22 cellular contexts compared by ENCODE assay signal in the genomic region with DNA sequence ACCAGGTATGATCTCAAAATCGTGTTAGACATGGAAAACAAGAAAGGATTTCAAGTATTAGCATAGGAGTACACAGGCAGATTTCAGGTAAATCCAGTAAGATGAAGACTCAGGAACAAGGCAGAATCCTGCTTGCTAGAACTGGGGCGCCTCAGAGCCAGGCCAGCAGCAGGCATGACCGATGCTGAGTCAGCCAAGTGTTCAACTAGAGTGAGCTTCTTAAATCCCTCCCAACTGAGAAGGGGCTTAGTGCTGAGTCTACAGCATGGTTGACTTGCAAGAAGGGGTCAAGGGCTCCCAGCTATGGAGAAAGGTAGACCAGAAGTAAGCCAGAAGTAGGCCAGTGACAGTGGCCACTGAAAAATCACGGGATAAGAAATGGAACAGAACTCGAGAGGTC. TPM values are rescaled to one million over a fixed set of nuclear protein-coding genes. Genes with fewer than 3 reads are reported as not detected.
DNase-seq lines count a peak whose midpoint lies in the region; ATAC-seq and TF ChIP-seq lines count a peak whose summit lies in the region.
"Had no signal": no experiment of that assay in that cellular context is flagged by ENCODE, and none has a peak within 500 bp of the region (broad histone marks: within the 10 kb centered on the region; RNA-seq: fewer than 3 reads in every experiment).

No MANE protein-coding gene starts in this region.

- TF ChIP-seq CTCF in thyroid gland (IDR thresholded peaks at IDR 0.05), result no peak
- TF ChIP-seq CTCF in prostate gland (IDR thresholded peaks at IDR 0.05), result no peak

- H3K27ac ChIP-seq in thyroid gland, result peak overlapping the region; percentile 25 to 78 (median 62)
- no peak overlapping the region for H3K27ac ChIP-seq in prostate gland
- H3K27ac ChIP-seq: body of pancreas, pancreas, sigmoid colon, tibial artery, VCaP had no signal

- intact Hi-C loops in thyroid gland (cut with DNase I) (no loop called here), prostate gland (cut with DNase I) (no loop called here)

- WGBS in thyroid gland, 2 donors, result 63 to 72% methylated on average over 5 of the region's 5 CpGs
- WGBS in prostate gland, result 90% methylated on average over 5 of the region's 5 CpGs

- peaks cover 96% of the 10 kb centered on the region for H3K4me1 Mint-ChIP-seq in activated naive CD4-positive, alpha-beta T cell treated with anti-CD3 and anti-CD28 coated beads, Interleukin-2, amount 50 U/mL, for 24 hours
- peaks cover 98% of the 10 kb centered on the region for H3K4me1 Mint-ChIP-seq in activated T-cell treated with anti-CD3 and anti-CD28 coated beads, Interleukin-2, amount 50 U/mL, for 72 hours (ENCODE audit: low read depth)
- H3K4me1 Mint-ChIP-seq in effector memory CD8-positive, alpha-beta T cell (ENCODE audit: low read depth in 2 of 2), result peaks cover 81 to 92% of the 10 kb centered on the region in 2 donors

- H3K4me3 Mint-ChIP-seq in activated naive CD4-positive, alpha-beta T cell treated with anti-CD3 and anti-CD28 coated beads, Interleukin-2, amount 50 U/mL, for 24 hours, result peak overlapping the region; percentile 58
- peak overlapping the region; percentile 80 to 92 for H3K4me3 Mint-ChIP-seq in activated T-cell treated with anti-CD3 and anti-CD28 coated beads, Interleukin-2, amount 50 U/mL, for 72 hours
- peak overlapping the region in 1 of 2 donors; percentile 89 for H3K4me3 Mint-ChIP-seq in effector memory CD8-positive, alpha-beta T cell
- H3K4me3 Mint-ChIP-seq: memory B cell; stimulated activated memory B cell treated with anti-CD40 and anti-IgM and Interleukin-4, amounts not matched to agents 10 μg/mL and 1 μg/mL and 100 μg/mL, for 72 hours had no signal

- no peak for DNase-seq in activated naive CD4-positive, alpha-beta T cell treated with Interleukin-2 at 50 U/mL for 16 hours
- no peak for DNase-seq in activated T-cell treated with anti-CD3 and anti-CD28 coated beads, Interleukin-2, amount 50 U/mL, for 72 hours
- no peak for DNase-seq in effector memory CD8-positive, alpha-beta T cell
- DNase-seq in thyroid gland, result peak; percentile 63 to 67
- DNase-seq in prostate gland (ENCODE audit: low spot score), result no peak
- DNase-seq in NOMO-1 treated with dmso at 0.1 percent for 144 hours (lab: John Stamatoyannopoulos, UW; ENCODE audit: unreplicated experiment), result no peak
- DNase-seq: activated gamma-delta T cell, body of pancreas, left cardiac atrium, MV-4-11, NCI-H1930, pancreas, PC-3, sigmoid colon, T-helper 1 cell, tibial artery had no signal

- no peak for ATAC-seq in activated T-cell treated with anti-CD3 and anti-CD28 coated beads, Interleukin-2, amount 50 U/mL, for 72 hours (replicated peaks in 1 of 2)
- no peak for ATAC-seq in effector memory CD8-positive, alpha-beta T cell (replicated peaks)
- no peak for ATAC-seq in HG03520 (IDR thresholded peaks at IDR 0.05; ENCODE audit: unreplicated experiment)
- ATAC-seq: body of pancreas; left cardiac atrium; pancreas; PC-3; stimulated activated memory B cell treated with anti-CD40 and anti-IgM and Interleukin-4, amounts not matched to agents 10 μg/mL and 1 μg/mL and 100 μg/mL, for 72 hours had no signal

- H3K27me3 ChIP-seq in thyroid gland (no peaks in the 10 kb centered on the region), prostate gland (replicated peaks; ENCODE audit: insufficient read depth) (no peaks in the 10 kb centered on the region)
- H3K27me3 ChIP-seq: body of pancreas, pancreas had no signal

- peaks cover 49 to 55% of the 10 kb centered on the region in 2 donors for H3K4me1 ChIP-seq in thyroid gland
- no peaks in the 10 kb centered on the region for H3K4me1 ChIP-seq in prostate gland (replicated peaks)
- H3K4me1 ChIP-seq: pancreas, sigmoid colon had no signal

- no peak overlapping the region for H3K4me3 ChIP-seq in thyroid gland (replicated peaks in 1 of 3)
- no peak overlapping the region for H3K4me3 ChIP-seq in prostate gland
- H3K4me3 ChIP-seq: body of pancreas, pancreas, sigmoid colon, tibial artery had no signal

- H3K9me3 ChIP-seq in thyroid gland, result no peaks in the 10 kb centered on the region
- no peaks in the 10 kb centered on the region for H3K9me3 ChIP-seq in prostate gland
- H3K9me3 ChIP-seq: body of pancreas, pancreas, sigmoid colon, tibial artery had no signal

- H3K27ac Mint-ChIP-seq in activated naive CD4-positive, alpha-beta T cell treated with anti-CD3 and anti-CD28 coated beads, Interleukin-2, amount 50 U/mL, for 24 hours, result peak overlapping the region; percentile 98
- peak overlapping the region; percentile 100 for H3K27ac Mint-ChIP-seq in activated T-cell treated with anti-CD3 and anti-CD28 coated beads, Interleukin-2, amount 50 U/mL, for 72 hours
- peak overlapping the region; percentile 93 to 96 for H3K27ac Mint-ChIP-seq in effector memory CD8-positive, alpha-beta T cell
- H3K27ac Mint-ChIP-seq: memory B cell; stimulated activated memory B cell treated with anti-CD40 and anti-IgM and Interleukin-4, amounts not matched to agents 10 μg/mL and 1 μg/mL and 100 μg/mL, for 72 hours had no signal

- H3K9me3 Mint-ChIP-seq in activated naive CD4-positive, alpha-beta T cell treated with anti-CD3 and anti-CD28 coated beads, Interleukin-2, amount 50 U/mL, for 24 hours, result no peaks in the 10 kb centered on the region
- peaks cover 0 to 2% of the 10 kb centered on the region in 2 donors for H3K9me3 Mint-ChIP-seq in activated T-cell treated with anti-CD3 and anti-CD28 coated beads, Interleukin-2, amount 50 U/mL, for 72 hours
- H3K9me3 Mint-ChIP-seq in effector memory CD8-positive, alpha-beta T cell, result peaks cover 0 to 7% of the 10 kb centered on the region in 2 donors
- H3K9me3 Mint-ChIP-seq: stimulated activated memory B cell treated with anti-CD40 and anti-IgM and Interleukin-4, amounts not matched to agents 10 μg/mL and 1 μg/mL and 100 μg/mL, for 72 hours had no signal

- H3K36me3 Mint-ChIP-seq in activated naive CD4-positive, alpha-beta T cell treated with anti-CD3 and anti-CD28 coated beads, Interleukin-2, amount 50 U/mL, for 24 hours, result peaks cover 2% of the 10 kb centered on the region
- peaks cover 0 to 4% of the 10 kb centered on the region in 2 donors for H3K36me3 Mint-ChIP-seq in activated T-cell treated with anti-CD3 and anti-CD28 coated beads, Interleukin-2, amount 50 U/mL, for 72 hours (ENCODE audit: insufficient read depth in 2 of 2)
- peaks cover 53% of the 10 kb centered on the region for H3K36me3 Mint-ChIP-seq in effector memory CD8-positive, alpha-beta T cell (ENCODE audit: insufficient read depth)
- H3K36me3 Mint-ChIP-seq: stimulated activated memory B cell treated with anti-CD40 and anti-IgM and Interleukin-4, amounts not matched to agents 10 μg/mL and 1 μg/mL and 100 μg/mL, for 72 hours had no signal

- H3K36me3 ChIP-seq in thyroid gland (no peaks in the 10 kb centered on the region), prostate gland (no peaks in the 10 kb centered on the region)
- H3K36me3 ChIP-seq: pancreas, sigmoid colon, tibial artery had no signal

- TF ChIP-seq POLR2A in thyroid gland (IDR thresholded peaks at IDR 0.05), result no peak
- TF ChIP-seq POLR2A in prostate gland (IDR thresholded peaks at IDR 0.05), result no peak

- H3K27me3 Mint-ChIP-seq in activated naive CD4-positive, alpha-beta T cell treated with anti-CD3 and anti-CD28 coated beads, Interleukin-2, amount 50 U/mL, for 24 hours, result no peaks in the 10 kb centered on the region
- no peaks in the 10 kb centered on the region for H3K27me3 Mint-ChIP-seq in activated T-cell treated with anti-CD3 and anti-CD28 coated beads, Interleukin-2, amount 50 U/mL, for 72 hours (ENCODE audit: low read depth)
- no peaks in the 10 kb centered on the region for H3K27me3 Mint-ChIP-seq in effector memory CD8-positive, alpha-beta T cell
- H3K27me3 Mint-ChIP-seq: memory B cell; stimulated activated memory B cell treated with anti-CD40 and anti-IgM and Interleukin-4, amounts not matched to agents 10 μg/mL and 1 μg/mL and 100 μg/mL, for 72 hours had no signal

RNA-seq across cellular contexts. Expression of a gene that starts 12.4 kb away (rescaled TPM):
- total RNA-seq in activated T-cell treated with anti-CD3 and anti-CD28 coated beads, Interleukin-2, amount 50 U/mL, for 72 hours, result 10 to 100 TPM; 56.4 to 59.4 TPM
- total RNA-seq in thyroid gland (1 to 10 TPM in 2 of 4 donors, under 1 TPM in 2; 0.27 to 7.2 (median 0.96) TPM), prostate gland (1 to 10 TPM in 1 of 2 donors, under 1 TPM in 1; 0.91 to 2.2 TPM)
- total RNA-seq: H1, PC-3 had no signal

RNA-seq across cellular contexts. Expression of a gene that starts 19.8 kb away (rescaled TPM):
- under 1 TPM; 0.46 to 0.77 TPM for total RNA-seq in activated T-cell treated with anti-CD3 and anti-CD28 coated beads, Interleukin-2, amount 50 U/mL, for 72 hours
- total RNA-seq in thyroid gland (1 to 10 TPM in 1 of 4 donors, not detected in 3; 1.3 TPM), prostate gland (1 to 10 TPM in 1 of 2 donors, under 1 TPM in 1; 0.09 to 5.1 TPM)
- total RNA-seq: body of pancreas, H1, left cardiac atrium, pancreas, PC-3, sigmoid colon had no signal

RNA-seq across cellular contexts. Expression of a gene that starts 46.9 kb away (rescaled TPM):
- 1 to 10 TPM; 1.4 to 2.5 TPM for total RNA-seq in activated T-cell treated with anti-CD3 and anti-CD28 coated beads, Interleukin-2, amount 50 U/mL, for 72 hours
- total RNA-seq in thyroid gland (under 1 TPM in 1 of 4 donors, not detected in 3; 0.59 TPM), prostate gland (not detected)
- total RNA-seq: body of pancreas, H1, left cardiac atrium, PC-3, sigmoid colon had no signal

Comparison
In these comparisons a context has a peak if more than half of its experiments do, and no peak if none do; other contexts are left out.
1. DNase-seq: peak in thyroid gland (2 of 2); none in activated naive CD4-positive, alpha-beta T cell treated with Interleukin-2 at 50 U/mL for 16 hours (single experiment), activated T-cell treated with anti-CD3 and anti-CD28 coated beads, Interleukin-2, amount 50 U/mL, for 72 hours (0 of 2), effector memory CD8-positive, alpha-beta T cell (0 of 3), prostate gland (single experiment) and NOMO-1 treated with dmso at 0.1 percent for 144 hours (single experiment).
2. H3K27ac ChIP-seq: peak in thyroid gland (3 of 3); none in prostate gland (0 of 2).
3. RNA of a gene that starts 12.4 kb away (total RNA-seq): 56.4 to 59.4 TPM in activated T-cell treated with anti-CD3 and anti-CD28 coated beads, Interleukin-2, amount 50 U/mL, for 72 hours; 0.91 to 2.2 TPM in prostate gland and 0.27 to 7.2 TPM in thyroid gland; every median in the first group is over 4 times any median in the second.
4. Peak in every context shown above with its lines, with median percentiles within 50 percentile points of each other: H3K27ac Mint-ChIP-seq.